1 cellular context compared by ENCODE assay signal in the genomic region with DNA sequence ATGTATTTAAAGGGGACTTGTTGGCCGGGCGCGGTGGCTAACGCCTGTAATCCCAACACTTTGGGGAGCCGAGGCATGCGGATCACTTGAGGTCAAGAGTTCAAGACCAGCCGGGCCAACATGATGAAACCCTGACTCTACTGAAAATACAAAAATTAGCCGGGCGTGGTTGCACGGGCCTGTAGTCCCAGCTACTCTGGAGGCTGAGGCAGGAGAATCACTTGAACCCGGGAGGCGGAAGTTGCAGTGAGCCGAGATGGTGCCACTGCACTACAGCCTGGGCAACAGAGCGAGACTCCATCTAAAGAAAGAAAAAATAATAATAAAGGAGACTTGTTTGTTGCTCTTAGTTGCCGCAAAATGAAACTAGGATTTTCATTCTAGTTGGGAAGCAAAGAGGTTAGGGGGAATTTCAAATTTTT.
TF ChIP-seq lines count a peak whose summit lies in the region.
"Not testable (repeated sequence)": the region's sequence is repeated elsewhere in the genome, so short reads cannot be mapped to it uniquely, and the experiment has no call there.

No MANE protein-coding gene starts in this region.

TF ChIP-seq in K562, 482 proteins besides CTCF, POLR2A, EP300 and RAD21 (continues in another document):
- TF ChIP-seq, protein P1, sequence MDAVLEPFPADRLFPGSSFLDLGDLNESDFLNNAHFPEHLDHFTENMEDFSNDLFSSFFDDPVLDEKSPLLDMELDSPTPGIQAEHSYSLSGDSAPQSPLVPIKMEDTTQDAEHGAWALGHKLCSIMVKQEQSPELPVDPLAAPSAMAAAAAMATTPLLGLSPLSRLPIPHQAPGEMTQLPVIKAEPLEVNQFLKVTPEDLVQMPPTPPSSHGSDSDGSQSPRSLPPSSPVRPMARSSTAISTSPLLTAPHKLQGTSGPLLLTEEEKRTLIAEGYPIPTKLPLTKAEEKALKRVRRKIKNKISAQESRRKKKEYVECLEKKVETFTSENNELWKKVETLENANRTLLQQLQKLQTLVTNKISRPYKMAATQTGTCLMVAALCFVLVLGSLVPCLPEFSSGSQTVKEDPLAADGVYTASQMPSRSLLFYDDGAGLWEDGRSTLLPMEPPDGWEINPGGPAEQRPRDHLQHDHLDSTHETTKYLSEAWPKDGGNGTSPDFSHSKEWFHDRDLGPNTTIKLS (IDR thresholded peaks at IDR 0.05; ENCODE audit: borderline replicate concordance, low read depth) = peak; percentile 42
- TF ChIP-seq, protein P2, sequence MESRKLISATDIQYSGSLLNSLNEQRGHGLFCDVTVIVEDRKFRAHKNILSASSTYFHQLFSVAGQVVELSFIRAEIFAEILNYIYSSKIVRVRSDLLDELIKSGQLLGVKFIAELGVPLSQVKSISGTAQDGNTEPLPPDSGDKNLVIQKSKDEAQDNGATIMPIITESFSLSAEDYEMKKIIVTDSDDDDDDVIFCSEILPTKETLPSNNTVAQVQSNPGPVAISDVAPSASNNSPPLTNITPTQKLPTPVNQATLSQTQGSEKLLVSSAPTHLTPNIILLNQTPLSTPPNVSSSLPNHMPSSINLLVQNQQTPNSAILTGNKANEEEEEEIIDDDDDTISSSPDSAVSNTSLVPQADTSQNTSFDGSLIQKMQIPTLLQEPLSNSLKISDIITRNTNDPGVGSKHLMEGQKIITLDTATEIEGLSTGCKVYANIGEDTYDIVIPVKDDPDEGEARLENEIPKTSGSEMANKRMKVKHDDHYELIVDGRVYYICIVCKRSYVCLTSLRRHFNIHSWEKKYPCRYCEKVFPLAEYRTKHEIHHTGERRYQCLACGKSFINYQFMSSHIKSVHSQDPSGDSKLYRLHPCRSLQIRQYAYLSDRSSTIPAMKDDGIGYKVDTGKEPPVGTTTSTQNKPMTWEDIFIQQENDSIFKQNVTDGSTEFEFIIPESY (CRISPR knock-in tag; IDR thresholded peaks at IDR 0.05) = peak; percentile 41; the same call in 1 of the 2 replicates
- TF ChIP-seq ARNT (IDR thresholded peaks at IDR 0.05) = peak; percentile 47 to 90; a peak in 1 of 4 replicates
- TF ChIP-seq CEBPG (CRISPR knock-in tag; IDR thresholded peaks at IDR 0.05) = peak; percentile 65; the same call in 1 of the 2 replicates
- peak; percentile 84 to 85 for TF ChIP-seq CEBPG (tag; conservative IDR thresholded peaks at IDR 0.05 in 1 of 2, IDR thresholded peaks at IDR 0.05 in 1 of 2)
- 0 out of 2 replicates have a peak, but pooled peaks have one; percentile 11 for TF ChIP-seq ZNF644 (tag; IDR thresholded peaks at IDR 0.05; ENCODE audit: low read depth)
- TF ChIP-seq NFIX (CRISPR knock-in tag; IDR thresholded peaks at IDR 0.05; ENCODE audit: low read depth) = 0 out of 2 replicates have a peak, but pooled peaks have one; percentile 10
- TF ChIP-seq, protein P3, sequence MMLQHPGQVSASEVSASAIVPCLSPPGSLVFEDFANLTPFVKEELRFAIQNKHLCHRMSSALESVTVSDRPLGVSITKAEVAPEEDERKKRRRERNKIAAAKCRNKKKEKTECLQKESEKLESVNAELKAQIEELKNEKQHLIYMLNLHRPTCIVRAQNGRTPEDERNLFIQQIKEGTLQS (IDR thresholded peaks at IDR 0.05) = not testable (repeated sequence)
- TF ChIP-seq, protein P3 (CRISPR knock-in tag; conservative IDR thresholded peaks at IDR 0.05) = 0 out of 2 replicates have a peak, but pooled peaks have one; percentile 29
- TF ChIP-seq SOX6 (IDR thresholded peaks at IDR 0.05) = 0 out of 2 replicates have a peak, but pooled peaks have one; percentile 6
- peak; percentile 65; the same call in 1 of the 2 replicates for TF ChIP-seq L3MBTL2 (IDR thresholded peaks at IDR 0.05)
- TF ChIP-seq ETV5 (CRISPR knock-in tag; IDR thresholded peaks at IDR 0.05; ENCODE audit: low read depth) = 0 out of 2 replicates have a peak, but pooled peaks have one; percentile 2
- TF ChIP-seq BCOR (IDR thresholded peaks at IDR 0.05) = peak; percentile 93
- TF ChIP-seq ZNF121 (CRISPR knock-in tag; conservative IDR thresholded peaks at IDR 0.05) = peak; percentile 52
- TF ChIP-seq ZNF668 (CRISPR knock-in tag; IDR thresholded peaks at IDR 0.05) = 0 out of 2 replicates have a peak, but pooled peaks have one; percentile 39
- peak in 1 of 2 experiments; percentile 10; a peak in 1 of 4 replicates for TF ChIP-seq RCOR1 (IDR thresholded peaks at IDR 0.05; ENCODE audit: borderline replicate concordance in 1 of 2, low read depth in 2 of 2, low read length in 2 of 2)
- TF ChIP-seq, protein P4, sequence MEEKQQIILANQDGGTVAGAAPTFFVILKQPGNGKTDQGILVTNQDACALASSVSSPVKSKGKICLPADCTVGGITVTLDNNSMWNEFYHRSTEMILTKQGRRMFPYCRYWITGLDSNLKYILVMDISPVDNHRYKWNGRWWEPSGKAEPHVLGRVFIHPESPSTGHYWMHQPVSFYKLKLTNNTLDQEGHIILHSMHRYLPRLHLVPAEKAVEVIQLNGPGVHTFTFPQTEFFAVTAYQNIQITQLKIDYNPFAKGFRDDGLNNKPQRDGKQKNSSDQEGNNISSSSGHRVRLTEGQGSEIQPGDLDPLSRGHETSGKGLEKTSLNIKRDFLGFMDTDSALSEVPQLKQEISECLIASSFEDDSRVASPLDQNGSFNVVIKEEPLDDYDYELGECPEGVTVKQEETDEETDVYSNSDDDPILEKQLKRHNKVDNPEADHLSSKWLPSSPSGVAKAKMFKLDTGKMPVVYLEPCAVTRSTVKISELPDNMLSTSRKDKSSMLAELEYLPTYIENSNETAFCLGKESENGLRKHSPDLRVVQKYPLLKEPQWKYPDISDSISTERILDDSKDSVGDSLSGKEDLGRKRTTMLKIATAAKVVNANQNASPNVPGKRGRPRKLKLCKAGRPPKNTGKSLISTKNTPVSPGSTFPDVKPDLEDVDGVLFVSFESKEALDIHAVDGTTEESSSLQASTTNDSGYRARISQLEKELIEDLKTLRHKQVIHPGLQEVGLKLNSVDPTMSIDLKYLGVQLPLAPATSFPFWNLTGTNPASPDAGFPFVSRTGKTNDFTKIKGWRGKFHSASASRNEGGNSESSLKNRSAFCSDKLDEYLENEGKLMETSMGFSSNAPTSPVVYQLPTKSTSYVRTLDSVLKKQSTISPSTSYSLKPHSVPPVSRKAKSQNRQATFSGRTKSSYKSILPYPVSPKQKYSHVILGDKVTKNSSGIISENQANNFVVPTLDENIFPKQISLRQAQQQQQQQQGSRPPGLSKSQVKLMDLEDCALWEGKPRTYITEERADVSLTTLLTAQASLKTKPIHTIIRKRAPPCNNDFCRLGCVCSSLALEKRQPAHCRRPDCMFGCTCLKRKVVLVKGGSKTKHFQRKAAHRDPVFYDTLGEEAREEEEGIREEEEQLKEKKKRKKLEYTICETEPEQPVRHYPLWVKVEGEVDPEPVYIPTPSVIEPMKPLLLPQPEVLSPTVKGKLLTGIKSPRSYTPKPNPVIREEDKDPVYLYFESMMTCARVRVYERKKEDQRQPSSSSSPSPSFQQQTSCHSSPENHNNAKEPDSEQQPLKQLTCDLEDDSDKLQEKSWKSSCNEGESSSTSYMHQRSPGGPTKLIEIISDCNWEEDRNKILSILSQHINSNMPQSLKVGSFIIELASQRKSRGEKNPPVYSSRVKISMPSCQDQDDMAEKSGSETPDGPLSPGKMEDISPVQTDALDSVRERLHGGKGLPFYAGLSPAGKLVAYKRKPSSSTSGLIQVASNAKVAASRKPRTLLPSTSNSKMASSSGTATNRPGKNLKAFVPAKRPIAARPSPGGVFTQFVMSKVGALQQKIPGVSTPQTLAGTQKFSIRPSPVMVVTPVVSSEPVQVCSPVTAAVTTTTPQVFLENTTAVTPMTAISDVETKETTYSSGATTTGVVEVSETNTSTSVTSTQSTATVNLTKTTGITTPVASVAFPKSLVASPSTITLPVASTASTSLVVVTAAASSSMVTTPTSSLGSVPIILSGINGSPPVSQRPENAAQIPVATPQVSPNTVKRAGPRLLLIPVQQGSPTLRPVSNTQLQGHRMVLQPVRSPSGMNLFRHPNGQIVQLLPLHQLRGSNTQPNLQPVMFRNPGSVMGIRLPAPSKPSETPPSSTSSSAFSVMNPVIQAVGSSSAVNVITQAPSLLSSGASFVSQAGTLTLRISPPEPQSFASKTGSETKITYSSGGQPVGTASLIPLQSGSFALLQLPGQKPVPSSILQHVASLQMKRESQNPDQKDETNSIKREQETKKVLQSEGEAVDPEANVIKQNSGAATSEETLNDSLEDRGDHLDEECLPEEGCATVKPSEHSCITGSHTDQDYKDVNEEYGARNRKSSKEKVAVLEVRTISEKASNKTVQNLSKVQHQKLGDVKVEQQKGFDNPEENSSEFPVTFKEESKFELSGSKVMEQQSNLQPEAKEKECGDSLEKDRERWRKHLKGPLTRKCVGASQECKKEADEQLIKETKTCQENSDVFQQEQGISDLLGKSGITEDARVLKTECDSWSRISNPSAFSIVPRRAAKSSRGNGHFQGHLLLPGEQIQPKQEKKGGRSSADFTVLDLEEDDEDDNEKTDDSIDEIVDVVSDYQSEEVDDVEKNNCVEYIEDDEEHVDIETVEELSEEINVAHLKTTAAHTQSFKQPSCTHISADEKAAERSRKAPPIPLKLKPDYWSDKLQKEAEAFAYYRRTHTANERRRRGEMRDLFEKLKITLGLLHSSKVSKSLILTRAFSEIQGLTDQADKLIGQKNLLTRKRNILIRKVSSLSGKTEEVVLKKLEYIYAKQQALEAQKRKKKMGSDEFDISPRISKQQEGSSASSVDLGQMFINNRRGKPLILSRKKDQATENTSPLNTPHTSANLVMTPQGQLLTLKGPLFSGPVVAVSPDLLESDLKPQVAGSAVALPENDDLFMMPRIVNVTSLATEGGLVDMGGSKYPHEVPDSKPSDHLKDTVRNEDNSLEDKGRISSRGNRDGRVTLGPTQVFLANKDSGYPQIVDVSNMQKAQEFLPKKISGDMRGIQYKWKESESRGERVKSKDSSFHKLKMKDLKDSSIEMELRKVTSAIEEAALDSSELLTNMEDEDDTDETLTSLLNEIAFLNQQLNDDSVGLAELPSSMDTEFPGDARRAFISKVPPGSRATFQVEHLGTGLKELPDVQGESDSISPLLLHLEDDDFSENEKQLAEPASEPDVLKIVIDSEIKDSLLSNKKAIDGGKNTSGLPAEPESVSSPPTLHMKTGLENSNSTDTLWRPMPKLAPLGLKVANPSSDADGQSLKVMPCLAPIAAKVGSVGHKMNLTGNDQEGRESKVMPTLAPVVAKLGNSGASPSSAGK (IDR thresholded peaks at IDR 0.05) = peak; percentile 71; the same call in 1 of the 2 replicates
- TF ChIP-seq, protein P5, sequence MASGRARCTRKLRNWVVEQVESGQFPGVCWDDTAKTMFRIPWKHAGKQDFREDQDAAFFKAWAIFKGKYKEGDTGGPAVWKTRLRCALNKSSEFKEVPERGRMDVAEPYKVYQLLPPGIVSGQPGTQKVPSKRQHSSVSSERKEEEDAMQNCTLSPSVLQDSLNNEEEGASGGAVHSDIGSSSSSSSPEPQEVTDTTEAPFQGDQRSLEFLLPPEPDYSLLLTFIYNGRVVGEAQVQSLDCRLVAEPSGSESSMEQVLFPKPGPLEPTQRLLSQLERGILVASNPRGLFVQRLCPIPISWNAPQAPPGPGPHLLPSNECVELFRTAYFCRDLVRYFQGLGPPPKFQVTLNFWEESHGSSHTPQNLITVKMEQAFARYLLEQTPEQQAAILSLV (tag; IDR thresholded peaks at IDR 0.05) = peak; percentile 52
- TF ChIP-seq CBX1 (IDR thresholded peaks at IDR 0.05; ENCODE audit: low read depth) = peak; percentile 15; the same call in 1 of the 2 replicates
- peak; percentile 57 for TF ChIP-seq RBM25 (IDR thresholded peaks at IDR 0.05; ENCODE audit: low read depth, low read length, severe bottlenecking)
- not testable (repeated sequence) for TF ChIP-seq MYC (IDR thresholded peaks at IDR 0.05; ENCODE audit: low read depth, low read length)
- 0 out of 2 replicates have a peak, but pooled peaks have one; percentile 40 for TF ChIP-seq MYC (CRISPR knock-in tag; IDR thresholded peaks at IDR 0.05; ENCODE audit: borderline replicate concordance, low read depth)
- peak; percentile 84 for TF ChIP-seq CEBPB (tag; IDR thresholded peaks at IDR 0.05)
- TF ChIP-seq, protein P6, sequence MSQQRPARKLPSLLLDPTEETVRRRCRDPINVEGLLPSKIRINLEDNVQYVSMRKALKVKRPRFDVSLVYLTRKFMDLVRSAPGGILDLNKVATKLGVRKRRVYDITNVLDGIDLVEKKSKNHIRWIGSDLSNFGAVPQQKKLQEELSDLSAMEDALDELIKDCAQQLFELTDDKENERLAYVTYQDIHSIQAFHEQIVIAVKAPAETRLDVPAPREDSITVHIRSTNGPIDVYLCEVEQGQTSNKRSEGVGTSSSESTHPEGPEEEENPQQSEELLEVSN (IDR thresholded peaks at IDR 0.05; ENCODE audit: borderline replicate concordance in 1 of 2, extremely low read depth in 1 of 2, insufficient read depth in 1 of 2, insufficient read length in 1 of 2, low read depth in 1 of 2, low read length in 1 of 2, poor library complexity in 1 of 2, severe bottlenecking in 1 of 2) = peak in 1 of 2 experiments; percentile 54
